Comparison of ENCODE assay signal across 29 cellular contexts in genomic region chr13:78176880-78177279, GRCh38.
"Had no signal": no experiment of that assay in that cellular context is flagged by ENCODE, and none has a peak within 500 bp of the region (broad histone marks: within the 10 kb centered on the region; RNA-seq: fewer than 3 reads in every experiment).

No MANE protein-coding gene starts in this region.

- H3K27me3 Mint-ChIP-seq: dendritic cell treated with granulocyte-macrophage colony-stimulating factor and Interleukin-4, amounts not matched to agents 40 ng/mL and 50 ng/mL, for 4 days; naive B cell; natural killer cell treated with Interleukin-12 subunit alpha and Interleukin-12 subunit beta and Interleukin-15 and Interleukin-18, amount 100 ng/mL, for 72 hours; stimulated activated naive CD8-positive, alpha-beta T cell treated with anti-CD3 and anti-CD28 coated beads, Interleukin-15, amount 100 ng/mL, for 72 hours had no signal

- H3K4me2 ChIP-seq: smooth muscle cell had no signal

- H3K4me3 ChIP-seq: colonic mucosa, esophagus squamous epithelium, lower lobe of right lung, pancreas, right lobe of liver, smooth muscle cell, suprapubic skin, transverse colon, upper lobe of right lung, uterus had no signal

- H3K36me3 Mint-ChIP-seq: immature natural killer cell; memory B cell; naive B cell; natural killer cell treated with Interleukin-12 subunit alpha and Interleukin-12 subunit beta and Interleukin-15 and Interleukin-18, amount 100 ng/mL, for 72 hours had no signal

- H3K9me3 ChIP-seq: colonic mucosa, esophagus squamous epithelium, lower lobe of right lung, neutrophil, pancreas, right lobe of liver, suprapubic skin, transverse colon, upper lobe of right lung, uterus had no signal

- DNase-seq: colonic mucosa; effector CD8-positive, alpha-beta T cell; erythroblast; esophagus squamous epithelium; foreskin melanocyte; hypothalamus; immature natural killer cell; islet precursor cell; left ventricle myocardium superior; lower lobe of right lung; naive B cell; pancreas; right lobe of liver; stimulated activated CD4-positive, alpha-beta T cell treated with anti-CD3 and anti-CD28 coated beads, Interleukin-12 subunit alpha, Interleukin-12 subunit beta, amount 100 ng/mL, for 4 hours; stimulated activated CD4-positive, alpha-beta T cell treated with anti-CD3 and anti-CD28 coated beads, Interleukin-1b, Interleukin-23, amount 100 ng/mL, for 48 hours; stimulated activated CD4-positive, alpha-beta T cell treated with anti-CD3 and anti-CD28 coated beads, Interleukin-4, amount 100 ng/mL, for 1 hour; stimulated activated CD8-positive, alpha-beta memory T cell treated with anti-CD3 and anti-CD28 coated beads, Interleukin-4, amount 100 ng/mL, for 48 hours; stimulated activated naive CD4-positive, alpha-beta T cell; stimulated activated naive CD8-positive, alpha-beta T cell treated with anti-CD3 and anti-CD28 coated beads, Interleukin-15, amount 100 ng/mL, for 72 hours; transverse colon; upper lobe of right lung; uterus had no signal

- H3K4me1 ChIP-seq: colonic mucosa, esophagus squamous epithelium, lower lobe of right lung, pancreas, right lobe of liver, suprapubic skin, transverse colon, upper lobe of right lung, uterus had no signal

- H3K27ac ChIP-seq: colonic mucosa, esophagus squamous epithelium, lower lobe of right lung, neutrophil, pancreas, right lobe of liver, suprapubic skin, transverse colon, upper lobe of right lung, uterus had no signal

- H3K4me1 Mint-ChIP-seq: immature natural killer cell; memory B cell; naive B cell; neural crest cell; stimulated activated naive CD8-positive, alpha-beta T cell treated with anti-CD3 and anti-CD28 coated beads, Interleukin-15, amount 100 ng/mL, for 72 hours had no signal

- ATAC-seq: left ventricle myocardium superior; lower lobe of right lung; natural killer cell treated with Interleukin-12 subunit alpha and Interleukin-12 subunit beta and Interleukin-15 and Interleukin-18, amount 100 ng/mL, for 72 hours; pancreas; right lobe of liver; stimulated activated naive CD8-positive, alpha-beta T cell treated with anti-CD3 and anti-CD28 coated beads, Interleukin-15, amount 100 ng/mL, for 72 hours; upper lobe of right lung had no signal

- FAIRE-seq: pancreas had no signal

- H3K27me3 ChIP-seq: colonic mucosa, esophagus squamous epithelium, neutrophil, pancreas, right lobe of liver, suprapubic skin, transverse colon, upper lobe of right lung, uterus had no signal

- H3K36me3 ChIP-seq: colonic mucosa, esophagus squamous epithelium, lower lobe of right lung, neutrophil, pancreas, right lobe of liver, suprapubic skin, transverse colon, upper lobe of right lung, uterus had no signal

- H3K4me3 Mint-ChIP-seq: dendritic cell treated with granulocyte-macrophage colony-stimulating factor and Interleukin-4, amounts not matched to agents 40 ng/mL and 50 ng/mL, for 4 days; immature natural killer cell; memory B cell; naive B cell; natural killer cell treated with Interleukin-12 subunit alpha and Interleukin-12 subunit beta and Interleukin-15 and Interleukin-18, amount 100 ng/mL, for 72 hours; neural crest cell; stimulated activated naive CD8-positive, alpha-beta T cell treated with anti-CD3 and anti-CD28 coated beads, Interleukin-15, amount 100 ng/mL, for 72 hours had no signal

- H3K27ac Mint-ChIP-seq: dendritic cell treated with granulocyte-macrophage colony-stimulating factor and Interleukin-4, amounts not matched to agents 40 ng/mL and 50 ng/mL, for 4 days; immature natural killer cell; memory B cell; naive B cell; natural killer cell treated with Interleukin-12 subunit alpha and Interleukin-12 subunit beta and Interleukin-15 and Interleukin-18, amount 100 ng/mL, for 72 hours; stimulated activated naive CD8-positive, alpha-beta T cell treated with anti-CD3 and anti-CD28 coated beads, Interleukin-15, amount 100 ng/mL, for 72 hours had no signal

- H3K9me3 Mint-ChIP-seq: dendritic cell treated with granulocyte-macrophage colony-stimulating factor and Interleukin-4, amounts not matched to agents 40 ng/mL and 50 ng/mL, for 4 days; stimulated activated naive CD8-positive, alpha-beta T cell treated with anti-CD3 and anti-CD28 coated beads, Interleukin-15, amount 100 ng/mL, for 72 hours had no signal
